ENCODE assay signal across 9 cellular contexts in genomic region chr12:570949-571794, GRCh38.
A peak's percentile ranks its signal among the peaks of the same experiment; 100 is the strongest.
DNase-seq lines count a peak whose midpoint lies in the region; ATAC-seq and TF ChIP-seq lines count a peak whose summit lies in the region.
"Had no signal": no experiment of that assay in that cellular context is flagged by ENCODE, and none has a peak within 500 bp of the region (broad histone marks: within the 10 kb centered on the region; RNA-seq: fewer than 3 reads in every experiment).

No MANE protein-coding gene starts in this region.

- DNase-seq in Ammon's horn (ENCODE audit: low spot score), result peak; percentile 55
- peak; percentile 56 to 95 for DNase-seq in T47D (ENCODE audit: low read depth in 1 of 2, low spot score in 1 of 2)
- peak; percentile 79 to 85 for DNase-seq in left colon
- DNase-seq in suprapubic skin (ENCODE audit: low spot score in 2 of 2), result peak; percentile 92
- no peak for DNase-seq in germinal center (ENCODE audit: low spot score)
- no peak for DNase-seq in NOMO-1 treated with dmso at 0.1 percent for 144 hours (lab: John Stamatoyannopoulos, UW; ENCODE audit: unreplicated experiment)
- DNase-seq in NOMO-1 treated with DMSO at 0.1 percent for 48 hours (lab: John Stamatoyannopoulos, UW; ENCODE audit: unreplicated experiment), result no peak

- TF ChIP-seq EP300 in suprapubic skin (IDR thresholded peaks at IDR 0.05), result no peak

- H3K9ac ChIP-seq in HUES48 (ENCODE audit: low read depth, low read length), result no peak overlapping the region

- H3K27ac ChIP-seq in HUES48 (ENCODE audit: low read depth, low read length) (peak overlapping the region; percentile 75), suprapubic skin (peak overlapping the region; percentile 96)
- H3K27ac ChIP-seq: neutrophil had no signal

- no peaks in the 10 kb centered on the region for H3K36me3 ChIP-seq in HUES48 (ENCODE audit: control insufficient read depth, insufficient read depth, low read length)
- H3K36me3 ChIP-seq in suprapubic skin, result no peaks in the 10 kb centered on the region
- H3K36me3 ChIP-seq: neutrophil had no signal

- no peak for TF ChIP-seq CTCF in suprapubic skin (IDR thresholded peaks at IDR 0.05)

- intact Hi-C loops in left colon (cut with DNase I, micrococcal nuclease), result loop anchor here (10.0 kb wide), 3 partner anchors 74 to 244 kb away; partner anchors contain the start of gene WNK1 (in 1 of the 2)

- no peaks in the 10 kb centered on the region for H3K9me3 ChIP-seq in HUES48 (ENCODE audit: control insufficient read depth, insufficient read depth, low read length)
- H3K9me3 ChIP-seq in suprapubic skin, result no peaks in the 10 kb centered on the region
- H3K9me3 ChIP-seq: neutrophil had no signal

- in situ Hi-C loops in T47D (cut with HindIII; ENCODE audit: low pct_unique_long_range_greater_than_20kb, low sequenced_read_pairs), result no loop called here

- H3K4me1 ChIP-seq in HUES48 (ENCODE audit: control insufficient read depth, insufficient read depth, low read length) (peaks cover 10% of the 10 kb centered on the region; the same call in 1 of the 2 replicates), suprapubic skin (peaks cover 59% of the 10 kb centered on the region)

- 29% methylated on average over 18 of the region's 21 CpGs for whole genome bisulfite sequencing in suprapubic skin

- TF ChIP-seq POLR2A in suprapubic skin (IDR thresholded peaks at IDR 0.05), result no peak

- H3K4me3 ChIP-seq in HUES48 (ENCODE audit: low read depth, low read length) (peak overlapping the region; percentile 68), suprapubic skin (peak overlapping the region; percentile 71)

- H3K27me3 ChIP-seq in HUES48 (ENCODE audit: control insufficient read depth, insufficient read depth, low read length), result 0 out of 2 replicates have a peak, but pooled peaks cover 5% of the 10 kb centered on the region
- H3K27me3 ChIP-seq in suprapubic skin, result no peaks in the 10 kb centered on the region
- H3K27me3 ChIP-seq: neutrophil had no signal

- ATAC-seq in left colon, result peak; percentile 52

Comparison
In these comparisons a context has a peak if more than half of its experiments do, and no peak if none do; other contexts are left out.
1. DNase-seq: peak in Ammon's horn (single experiment), T47D (2 of 2), left colon (2 of 2) and suprapubic skin (2 of 2); none in germinal center (single experiment), NOMO-1 treated with dmso at 0.1 percent for 144 hours (single experiment) and NOMO-1 treated with DMSO at 0.1 percent for 48 hours (single experiment).